ENCODE assay signal across 17 cellular contexts in genomic region chr2:25891672-25892071, GRCh38. TPM values are rescaled to one million over a fixed set of nuclear protein-coding genes. Genes with fewer than 3 reads are reported as not detected.
DNase-seq lines count a peak whose midpoint lies in the region; ATAC-seq and TF ChIP-seq lines count a peak whose summit lies in the region.
"Had no signal": no experiment of that assay in that cellular context is flagged by ENCODE, and none has a peak within 500 bp of the region (broad histone marks: within the 10 kb centered on the region; RNA-seq: fewer than 3 reads in every experiment).

No MANE protein-coding gene starts in this region.

- H3K27me3 Mint-ChIP-seq in GM23338 (ENCODE audit: insufficient read depth, low read depth, poor library complexity): peaks cover 6% of the 10 kb centered on the region
- H3K27me3 Mint-ChIP-seq: CD4-positive, alpha-beta T cell had no signal

- H3K4me3 ChIP-seq in GM23338 (no peak overlapping the region), osteoblast (ENCODE audit: insufficient read depth, low read length) (no peak overlapping the region)
- H3K4me3 ChIP-seq: BLaER1 had no signal

- peak; percentile 0 for DNase-seq in CD1c-positive myeloid dendritic cell (ENCODE audit: extremely low spot score)
- no peak for DNase-seq in GM23338 (ENCODE audit: low spot score)
- peak; percentile 4 for DNase-seq in dedifferentiated amniotic fluid mesenchymal stem cell (ENCODE audit: extremely low spot score)
- DNase-seq in KG1 (lab: John Stamatoyannopoulos, UW): no peak
- DNase-seq in osteoblast (ENCODE audit: insufficient read length, low spot score, missing footprints): no peak
- DNase-seq: 8988T; ACHN; BE2C; C1 segment of cervical spinal cord; Caco-2; Calu3; CD4-positive, alpha-beta T cell; CD8-positive, alpha-beta T cell; DMS79 treated with DMSO at 0.1 percent for 48 hours; GF-D8 had no signal

- no peak overlapping the region for H3K27ac Mint-ChIP-seq in GM23338
- H3K27ac Mint-ChIP-seq: CD4-positive, alpha-beta T cell; CD8-positive, alpha-beta T cell had no signal

- H2AFZ ChIP-seq in GM23338: 0 out of 2 replicates have a peak overlapping the region, but pooled peaks have one; percentile 14
- no peak overlapping the region for H2AFZ ChIP-seq in osteoblast (ENCODE audit: low read length)

- H3K27ac ChIP-seq in GM23338 (ENCODE audit: low read depth) (no peak overlapping the region), osteoblast (ENCODE audit: low read depth, low read length) (no peak overlapping the region)
- H3K27ac ChIP-seq: BLaER1 had no signal

- H3F3A ChIP-seq in GM23338 (replicated peaks; ENCODE audit: low read depth): no peaks in the 10 kb centered on the region

- H3K36me3 Mint-ChIP-seq in GM23338 (ENCODE audit: low read depth): no peaks in the 10 kb centered on the region
- H3K36me3 Mint-ChIP-seq: CD14-positive monocyte; CD8-positive, alpha-beta T cell had no signal

- ATAC-seq in GM23338: no peak
- ATAC-seq: CD8-positive, alpha-beta T cell had no signal

- H3K9me3 Mint-ChIP-seq in GM23338: no peaks in the 10 kb centered on the region; the same call in 2 of the 3 replicates
- H3K9me3 Mint-ChIP-seq: CD14-positive monocyte; CD4-positive, alpha-beta T cell; CD8-positive, alpha-beta T cell had no signal

- H3K4me2 ChIP-seq in GM23338 (no peak overlapping the region), osteoblast (ENCODE audit: insufficient read depth, low read length) (no peak overlapping the region)
- H3K4me2 ChIP-seq: BLaER1 had no signal

- no peaks in the 10 kb centered on the region for H3K9me2 ChIP-seq in GM23338 (ENCODE audit: insufficient read depth)

- no peaks in the 10 kb centered on the region; the same call in 1 of the 2 replicates for H4K20me1 ChIP-seq in GM23338 (replicated peaks; ENCODE audit: insufficient read depth)
- H4K20me1 ChIP-seq in osteoblast (ENCODE audit: insufficient read depth, low read length): no peaks in the 10 kb centered on the region
- H4K20me1 ChIP-seq: BLaER1 had no signal

- H3K4me1 Mint-ChIP-seq in GM23338: peaks cover 7% of the 10 kb centered on the region
- H3K4me1 Mint-ChIP-seq: CD14-positive monocyte had no signal

- no peak overlapping the region for H3K4me3 Mint-ChIP-seq in GM23338
- H3K4me3 Mint-ChIP-seq: CD14-positive monocyte; CD4-positive, alpha-beta T cell; CD8-positive, alpha-beta T cell had no signal

- H3K27me3 ChIP-seq in GM23338 (ENCODE audit: insufficient read depth) (no peaks in the 10 kb centered on the region), osteoblast (ENCODE audit: insufficient read depth, low read length) (no peaks in the 10 kb centered on the region)
- H3K27me3 ChIP-seq: BE2C, BLaER1 had no signal

- TF ChIP-seq CTCF in GM23338 (conservative IDR thresholded peaks at IDR 0.05; ENCODE audit: low read depth in 2 of 2) (no peak), osteoblast (IDR thresholded peaks at IDR 0.05; ENCODE audit: extremely low read depth, low read depth, low read length) (no peak)

- H3K4me1 ChIP-seq in GM23338 (ENCODE audit: insufficient read depth) (peaks cover 7% of the 10 kb centered on the region; the same call in 1 of the 2 replicates), osteoblast (ENCODE audit: insufficient read depth, low read length) (no peaks in the 10 kb centered on the region)
- H3K4me1 ChIP-seq: BLaER1, Caco-2 had no signal

- H3K9me3 ChIP-seq in osteoblast (ENCODE audit: low read depth, low read length): no peaks in the 10 kb centered on the region
- H3K9me3 ChIP-seq: BE2C, BLaER1, Caco-2 had no signal

- H3K79me2 ChIP-seq in GM23338 (replicated peaks; ENCODE audit: insufficient read depth): no peaks in the 10 kb centered on the region
- no peaks in the 10 kb centered on the region for H3K79me2 ChIP-seq in osteoblast (ENCODE audit: insufficient read depth, low read length)

- H3K36me3 ChIP-seq in GM23338 (ENCODE audit: insufficient read depth) (no peaks in the 10 kb centered on the region), osteoblast (ENCODE audit: insufficient read depth, low read length) (no peaks in the 10 kb centered on the region)
- H3K36me3 ChIP-seq: BE2C, BLaER1 had no signal

TF ChIP-seq in GM23338, 12 proteins besides CTCF, POLR2A, EP300 and RAD21 (continues in another document):
- TF ChIP-seq POLR2AphosphoS5 (IDR thresholded peaks at IDR 0.05; ENCODE audit: low read depth) (no peak), REST (IDR thresholded peaks at IDR 0.05; ENCODE audit: unreplicated experiment) (no peak), EZH2phosphoT487 (IDR thresholded peaks at IDR 0.05; ENCODE audit: unreplicated experiment) (no peak), ZNF331 (CRISPR knock-in tag; IDR thresholded peaks at IDR 0.05; ENCODE audit: low read depth) (no peak), ETS1 (IDR thresholded peaks at IDR 0.05) (no peak)

RNA-seq across cellular contexts. Expression of gene ASXL2, which starts 13.4 kb away (rescaled TPM):
- 21.8 and 22.4 TPM in 2 replicates for total RNA-seq in GM23338 (2014; rRNA removed; shearing (Covaris generic))
- polyA plus RNA-seq in GM23338 (2016; fragmentation: Nextera tagmentation; extraction: Ambion mirVana): 6.6 and 7.0 TPM in 2 replicates
- 13.0 and 15.0 TPM in 2 replicates for total RNA-seq in osteoblast

Comparison
In these comparisons a context has a peak if more than half of its experiments do, and no peak if none do; other contexts are left out.
1. DNase-seq: peak in CD1c-positive myeloid dendritic cell (single experiment) and dedifferentiated amniotic fluid mesenchymal stem cell (single experiment); none in GM23338 (single experiment), KG1 (single experiment) and osteoblast (single experiment).